Comparison of ENCODE assay signal across 8 cellular contexts in the genomic region with DNA sequence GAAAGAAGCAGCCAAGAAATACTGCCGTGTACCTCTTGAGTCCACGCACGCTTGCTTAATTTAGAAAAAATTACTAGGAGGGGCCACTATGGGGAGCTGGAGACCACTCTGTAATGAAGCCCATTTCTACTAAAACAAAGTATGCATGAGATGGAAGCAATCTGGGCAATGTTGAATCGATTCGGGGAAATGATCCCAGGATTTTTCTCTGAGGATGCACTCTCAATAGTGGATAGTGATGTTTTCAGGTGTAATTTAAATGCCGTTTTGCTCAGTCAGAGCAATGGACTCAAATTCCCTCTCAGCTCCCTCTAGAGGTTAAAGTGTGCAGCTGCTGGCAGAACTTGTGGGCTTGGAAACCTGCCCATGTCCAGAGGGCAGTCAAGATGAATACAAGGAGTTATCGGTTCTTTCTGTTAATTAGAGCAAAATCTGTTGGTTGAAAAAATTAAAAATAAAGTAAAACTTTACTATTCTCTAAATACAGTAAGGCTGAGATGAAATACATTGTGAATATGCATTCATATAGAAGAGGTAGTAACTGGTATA.
DNase-seq lines count a peak whose midpoint lies in the region; ATAC-seq, FAIRE-seq and TF ChIP-seq lines count a peak whose summit lies in the region.

No MANE protein-coding gene starts in this region.

- FAIRE-seq in A204.1 (lab: Jason Lieb, UNC): peak; percentile 98

- ATAC-seq in lung (ENCODE audit: insufficient read depth, low FRiP score): peak; percentile 86

- no peak overlapping the region for H3K4me3 ChIP-seq in GM06990 (replicated peaks; ENCODE audit: low read depth, low read length)
- no peak overlapping the region for H3K4me3 ChIP-seq in H7 (ENCODE audit: insufficient read depth, low read depth, low read length)
- peak overlapping the region; percentile 57 for H3K4me3 ChIP-seq in coronary artery
- no peak overlapping the region for H3K4me3 ChIP-seq in lung
- peak overlapping the region in 3 of 5 donors; percentile 6 to 44 (median 35) for H3K4me3 ChIP-seq in subcutaneous abdominal adipose tissue (ENCODE audit: low read depth in 1 of 5, low read length in 5 of 5)

- WGBS in lung, 2 donors: 6 to 7% methylated on average over 7 of the region's 7 CpGs

- H3K27me3 ChIP-seq in GM06990 (replicated peaks; ENCODE audit: control insufficient read depth, insufficient read depth, low read length) (no peaks in the 10 kb centered on the region), H7 (ENCODE audit: control insufficient read depth, insufficient read depth, low read length) (no peaks in the 10 kb centered on the region), lung (ENCODE audit: control insufficient read depth, insufficient read depth) (no peaks in the 10 kb centered on the region), subcutaneous abdominal adipose tissue (ENCODE audit: control insufficient read depth in 5 of 5, insufficient read depth in 4 of 5, low read length in 5 of 5) (no peaks in the 10 kb centered on the region)

- H3K9me3 ChIP-seq in lung (ENCODE audit: control insufficient read depth in 2 of 2, insufficient read depth in 1 of 2, low read length in 1 of 2) (no peaks in the 10 kb centered on the region), subcutaneous abdominal adipose tissue (ENCODE audit: control insufficient read depth in 5 of 5, low read length in 5 of 5) (no peaks in the 10 kb centered on the region)

- DNase-seq in GM06990 (ENCODE audit: extremely low read depth, insufficient read length): no peak
- peak; percentile 33 for DNase-seq in H7
- DNase-seq in KG1 (lab: John Stamatoyannopoulos, UW): peak; percentile 63
- peak; percentile 35 for DNase-seq in SKM-1 treated with dmso at 0.1 percent for 144 hours (lab: John Stamatoyannopoulos, UW; ENCODE audit: unreplicated experiment)
- DNase-seq in coronary artery (ENCODE audit: low spot score): no peak
- peak; percentile 70 for DNase-seq in lung (ENCODE audit: low spot score)

- H3K9ac ChIP-seq in subcutaneous abdominal adipose tissue (ENCODE audit: low read length in 5 of 5): no peak overlapping the region

- H3K27ac ChIP-seq in coronary artery: peak overlapping the region in 1 of 2 donors; percentile 29
- no peak overlapping the region for H3K27ac ChIP-seq in lung (ENCODE audit: low read depth in 1 of 2, low read length in 1 of 2)
- H3K27ac ChIP-seq in subcutaneous abdominal adipose tissue (ENCODE audit: low read depth, low read length): no peak overlapping the region

- peaks cover 6 to 9% of the 10 kb centered on the region in 2 donors for H3K4me1 ChIP-seq in lung (ENCODE audit: control insufficient read depth in 2 of 2, insufficient read depth in 2 of 2, low read length in 2 of 2)
- H3K4me1 ChIP-seq in subcutaneous abdominal adipose tissue (ENCODE audit: control insufficient read depth in 5 of 5, insufficient read depth in 5 of 5, low read length in 5 of 5): peaks cover 0 to 12% (median 11%) of the 10 kb centered on the region in 5 donors

- H3K36me3 ChIP-seq in GM06990 (ENCODE audit: control insufficient read depth, insufficient read depth, low read length): no peaks in the 10 kb centered on the region
- H3K36me3 ChIP-seq in H7 (replicated peaks; ENCODE audit: control insufficient read depth, insufficient read depth, low read length): no peaks in the 10 kb centered on the region
- H3K36me3 ChIP-seq in lung (ENCODE audit: control insufficient read depth in 2 of 2, insufficient read depth in 2 of 2, low read length in 2 of 2): no peaks in the 10 kb centered on the region
- H3K36me3 ChIP-seq in subcutaneous abdominal adipose tissue (ENCODE audit: control insufficient read depth in 5 of 5, insufficient read depth in 5 of 5, low read length in 5 of 5): no peaks in the 10 kb centered on the region

- TF ChIP-seq CTCF in GM06990 (IDR thresholded peaks at IDR 0.05; ENCODE audit: insufficient read depth, low read length, poor library complexity, severe bottlenecking) (peak; percentile 95), coronary artery (IDR thresholded peaks at IDR 0.05) (peak; percentile 94), lung (IDR thresholded peaks at IDR 0.05; ENCODE audit: control extremely low read depth, extremely low read depth) (peak; percentile 67)

Comparison
In these comparisons a context has a peak if more than half of its experiments do, and no peak if none do; other contexts are left out.
1. DNase-seq: peak in H7 (single experiment), KG1 (single experiment), SKM-1 treated with dmso at 0.1 percent for 144 hours (single experiment) and lung (single experiment); none in GM06990 (single experiment) and coronary artery (single experiment).
2. H3K4me3 ChIP-seq: peak in coronary artery (single experiment) and subcutaneous abdominal adipose tissue (3 of 5); none in GM06990 (single experiment), H7 (single experiment) and lung (single experiment).
3. Peak in every context shown above with its lines, with median percentiles within 50 percentile points of each other: CTCF ChIP-seq.